In genomic region chr6:139666284-139666683, GRCh38 we compare ENCODE assay signal across 29 cellular contexts.
"Had no signal": no experiment of that assay in that cellular context is flagged by ENCODE, and none has a peak within 500 bp of the region (broad histone marks: within the 10 kb centered on the region; RNA-seq: fewer than 3 reads in every experiment).

No MANE protein-coding gene starts in this region.

- H3K4me3 ChIP-seq: adrenal gland, ascending aorta, body of pancreas, breast epithelium, cardiac muscle cell had no signal

- DNase-seq: activated effector memory CD4-positive, alpha-beta T cell treated with anti-CD3 and anti-CD28 coated beads, Interleukin-2, amount 50 U/mL, for 16 hours; activated effector memory CD4-positive, alpha-beta T cell treated with Interleukin-2 at 50 U/mL for 16 hours; activated gamma-delta T cell; activated gamma-delta T cell treated with Interleukin-2 at 50 U/mL for 16 hours; activated naive CD4-positive, alpha-beta T cell; activated naive CD4-positive, alpha-beta T cell treated with anti-CD3 and anti-CD28 coated beads for 36 hours; activated naive CD4-positive, alpha-beta T cell treated with anti-CD3 and anti-CD28 coated beads, Interleukin-2, amount 10 ng/mL, durations not matched to agents 7 days and 5 days; activated naive CD4-positive, alpha-beta T cell treated with anti-CD3 and anti-CD28 coated beads, Interleukin-2, amount 50 U/mL, for 16 hours; activated naive CD4-positive, alpha-beta T cell treated with Interleukin-2 at 50 U/mL for 16 hours; activated naive CD8-positive, alpha-beta T cell treated with anti-CD3 and anti-CD28 coated beads for 36 hours; activated naive CD8-positive, alpha-beta T cell treated with anti-CD3 and anti-CD28 coated beads, Interleukin-2, amount 10 ng/mL, durations not matched to agents 7 days and 5 days; activated naive CD8-positive, alpha-beta T cell treated with anti-CD3 and anti-CD28 coated beads, Interleukin-2, amount 50 U/mL, for 24 hours; activated T-cell treated with anti-CD3 and anti-CD28 coated beads, Interleukin-2, amount 50 U/mL, for 24 hours; activated T-cell treated with anti-CD3 and anti-CD28 coated beads, Interleukin-2, amount 50 U/mL, for 4 hours; activated T-cell treated with anti-CD3 and anti-CD28 coated beads, Interleukin-2, amount 50 U/mL, for 48 hours; activated T-cell treated with anti-CD3 and anti-CD28 coated beads, Interleukin-2, amount 50 U/mL, for 72 hours; adrenal gland; amniotic stem cell; amygdala; anterior cingulate cortex; aorta; body of pancreas; brain microvascular endothelial cell; caudate nucleus; central memory CD4-positive, alpha-beta T cell; cerebellar nuclear complex had no signal

- H3K4me1 ChIP-seq: adrenal gland, ascending aorta, body of pancreas, breast epithelium had no signal

- H3K9me3 ChIP-seq: adrenal gland, body of pancreas, breast epithelium had no signal

- H3K27ac ChIP-seq: adrenal gland, ascending aorta, body of pancreas, brain microvascular endothelial cell, breast epithelium, cardiac muscle cell had no signal

- H3K36me3 ChIP-seq: adrenal gland, ascending aorta, brain microvascular endothelial cell, breast epithelium, cardiac muscle cell had no signal
